19 cellular contexts compared by ENCODE assay signal in the genomic region with DNA sequence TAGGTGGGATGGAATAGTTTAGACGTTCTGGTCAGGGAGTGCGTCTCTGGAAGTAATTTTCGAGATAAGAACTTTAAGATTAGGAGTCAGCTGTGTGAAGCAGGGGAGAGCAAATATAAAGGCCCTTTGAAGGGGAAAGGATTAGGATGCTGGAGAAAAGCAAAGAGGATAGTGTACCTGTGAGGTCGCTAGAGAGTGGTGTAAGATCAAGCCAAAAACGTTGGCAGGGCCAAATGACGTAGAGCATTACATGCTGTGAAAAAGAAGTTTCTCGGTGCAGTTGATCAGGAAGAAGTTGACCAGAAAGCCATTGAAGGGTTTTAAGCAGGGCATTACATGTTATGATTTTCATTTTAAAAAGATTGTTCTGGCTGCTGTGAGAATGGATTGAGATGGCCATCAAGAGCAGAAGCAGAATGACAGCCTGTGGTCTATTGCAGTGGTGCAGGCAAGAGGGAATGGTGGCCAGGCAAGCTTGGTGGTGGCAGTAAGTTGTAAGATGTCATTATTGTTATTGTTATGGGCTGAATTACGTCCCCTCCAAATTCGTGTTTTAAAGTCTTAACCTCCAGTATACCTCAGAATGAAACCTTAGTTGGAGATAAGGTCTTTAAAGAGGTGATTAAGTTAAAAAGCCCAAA.
"Had no signal": no experiment of that assay in that cellular context is flagged by ENCODE, and none has a peak within 500 bp of the region (broad histone marks: within the 10 kb centered on the region; RNA-seq: fewer than 3 reads in every experiment).

No MANE protein-coding gene starts in this region.

- H3K36me3 ChIP-seq: left lung, thoracic aorta, upper lobe of right lung had no signal

- H3K4me3 ChIP-seq: body of pancreas, coronary artery, left lung, thoracic aorta, upper lobe of right lung had no signal

- H3K9me3 ChIP-seq: left lung, upper lobe of right lung had no signal

- H3K4me1 Mint-ChIP-seq: activated naive CD4-positive, alpha-beta T cell treated with anti-CD3 and anti-CD28 coated beads, Interleukin-2, amount 50 U/mL, for 24 hours; memory B cell; natural killer cell; stimulated activated effector memory CD8-positive, alpha-beta T cell treated with anti-CD3 and anti-CD28 coated beads, Interleukin-12 subunit alpha, Interleukin-12 subunit beta, amount 100 ng/mL, for 72 hours had no signal

- H3K27ac Mint-ChIP-seq: activated CD4-positive, alpha-beta memory T cell treated with anti-CD3 and anti-CD28 coated beads, Interleukin-2, amount 10 ng/mL, durations not matched to agents 7 days and 5 days; activated naive CD4-positive, alpha-beta T cell treated with anti-CD3 and anti-CD28 coated beads, Interleukin-2, amount 50 U/mL, for 24 hours; memory B cell; natural killer cell; stimulated activated effector memory CD8-positive, alpha-beta T cell treated with anti-CD3 and anti-CD28 coated beads, Interleukin-12 subunit alpha, Interleukin-12 subunit beta, amount 100 ng/mL, for 72 hours had no signal

- H3K27me3 Mint-ChIP-seq: activated CD4-positive, alpha-beta memory T cell treated with anti-CD3 and anti-CD28 coated beads, Interleukin-2, amount 10 ng/mL, durations not matched to agents 7 days and 5 days; activated naive CD4-positive, alpha-beta T cell treated with anti-CD3 and anti-CD28 coated beads, Interleukin-2, amount 50 U/mL, for 24 hours; memory B cell had no signal

- H3K27ac ChIP-seq: coronary artery, left lung, thoracic aorta, upper lobe of right lung had no signal

- H3K4me1 ChIP-seq: upper lobe of right lung had no signal

- H3K9me3 Mint-ChIP-seq: activated CD4-positive, alpha-beta memory T cell treated with anti-CD3 and anti-CD28 coated beads, Interleukin-2, amount 10 ng/mL, durations not matched to agents 7 days and 5 days; activated naive CD4-positive, alpha-beta T cell treated with anti-CD3 and anti-CD28 coated beads, Interleukin-2, amount 50 U/mL, for 24 hours; activated T-cell treated with anti-CD3 and anti-CD28 coated beads, Interleukin-2, amount 50 U/mL, for 4 hours; memory B cell; natural killer cell; stimulated activated effector memory CD8-positive, alpha-beta T cell treated with anti-CD3 and anti-CD28 coated beads, Interleukin-12 subunit alpha, Interleukin-12 subunit beta, amount 100 ng/mL, for 72 hours had no signal

- H3K4me3 Mint-ChIP-seq: activated CD4-positive, alpha-beta memory T cell treated with anti-CD3 and anti-CD28 coated beads, Interleukin-2, amount 10 ng/mL, durations not matched to agents 7 days and 5 days; activated naive CD4-positive, alpha-beta T cell treated with anti-CD3 and anti-CD28 coated beads, Interleukin-2, amount 50 U/mL, for 24 hours; activated T-cell treated with anti-CD3 and anti-CD28 coated beads, Interleukin-2, amount 50 U/mL, for 4 hours; memory B cell; natural killer cell; stimulated activated effector memory CD8-positive, alpha-beta T cell treated with anti-CD3 and anti-CD28 coated beads, Interleukin-12 subunit alpha, Interleukin-12 subunit beta, amount 100 ng/mL, for 72 hours had no signal

- DNase-seq: activated CD4-positive, alpha-beta memory T cell treated with anti-CD3 and anti-CD28 coated beads, Interleukin-2, amount 10 ng/mL, durations not matched to agents 7 days and 5 days; activated CD4-positive, alpha-beta T cell treated with anti-CD3 and anti-CD28 coated beads for 4 hours; activated effector memory CD4-positive, alpha-beta T cell treated with Interleukin-2 at 50 U/mL for 16 hours; activated T-cell treated with anti-CD3 and anti-CD28 coated beads, Interleukin-2, amount 50 U/mL, for 4 hours; amygdala; body of pancreas; central memory CD4-positive, alpha-beta T cell; foreskin fibroblast; glutamatergic neuron; hypothalamus; kidney; left lung; natural killer cell; upper lobe of right lung had no signal

- H3K36me3 Mint-ChIP-seq: activated naive CD4-positive, alpha-beta T cell treated with anti-CD3 and anti-CD28 coated beads, Interleukin-2, amount 50 U/mL, for 24 hours; memory B cell; natural killer cell; stimulated activated effector memory CD8-positive, alpha-beta T cell treated with anti-CD3 and anti-CD28 coated beads, Interleukin-12 subunit alpha, Interleukin-12 subunit beta, amount 100 ng/mL, for 72 hours had no signal

- ATAC-seq: activated T-cell treated with anti-CD3 and anti-CD28 coated beads, Interleukin-2, amount 50 U/mL, for 4 hours; body of pancreas; left lung; natural killer cell; stimulated activated effector memory CD8-positive, alpha-beta T cell treated with anti-CD3 and anti-CD28 coated beads, Interleukin-12 subunit alpha, Interleukin-12 subunit beta, amount 100 ng/mL, for 72 hours; upper lobe of right lung had no signal
